Comparison of ENCODE assay signal across 16 cellular contexts in genomic region chr15:44096596-44096995, GRCh38.
DNase-seq lines count a peak whose midpoint lies in the region; TF ChIP-seq lines count a peak whose summit lies in the region.
"Had no signal": no experiment of that assay in that cellular context is flagged by ENCODE, and none has a peak within 500 bp of the region (broad histone marks: within the 10 kb centered on the region; RNA-seq: fewer than 3 reads in every experiment).

No MANE protein-coding gene starts in this region.

- peak overlapping the region; percentile 40 for H3K27ac ChIP-seq in VCaP
- H3K27ac ChIP-seq in substantia nigra (ENCODE audit: low read depth, low read length, poor library complexity, severe bottlenecking) = peak overlapping the region; percentile 78
- H3K27ac ChIP-seq: SJSA1 had no signal

- H3K4me3 ChIP-seq in fibroblast of mammary gland (ENCODE audit: control insufficient read depth, low read depth, low read length) = no peak overlapping the region
- H3K4me3 ChIP-seq: SJSA1 had no signal

- peak; percentile 32 for DNase-seq in HCEC 1CT
- peak; percentile 9 for DNase-seq in fibroblast of mammary gland (ENCODE audit: low read depth)
- DNase-seq in substantia nigra (lab: John Stamatoyannopoulos, UW) = no peak
- DNase-seq in RKO (ENCODE audit: low spot score) = no peak
- no peak for DNase-seq in GM20000 (ENCODE audit: low spot score)
- no peak for DNase-seq in stimulated activated naive CD4-positive, alpha-beta T cell treated with Interleukin-2 at 50 U/mL for 16 hours (lab: John Stamatoyannopoulos, UW)
- DNase-seq: AML-193; GDM1; NCI-H1105 treated with DMSO at 0.1 percent for 48 hours; NCI-H1694 treated with DMSO at 0.1 percent for 48 hours; NCI-H2107; NCI-H510A; NCI-H748 treated with DMSO at 0.1 percent for 48 hours; NK-92 treated with Interleukin-12 subunit alpha and Interleukin-12 subunit beta, amount 100 ng/mL, for 24 hours had no signal

- TF ChIP-seq CTCF in VCaP (conservative IDR thresholded peaks at IDR 0.05) (no peak), fibroblast of mammary gland (conservative IDR thresholded peaks at IDR 0.05; ENCODE audit: control insufficient read depth, insufficient read depth, low read depth, low read length) (no peak), GM20000 (IDR thresholded peaks at IDR 0.05; ENCODE audit: extremely low read depth, missing control alignments) (no peak)

Comparison
In these comparisons a context has a peak if more than half of its experiments do, and no peak if none do; other contexts are left out.
1. DNase-seq: peak in HCEC 1CT (single experiment) and fibroblast of mammary gland (single experiment); none in substantia nigra (0 of 49), RKO (single experiment), GM20000 (single experiment) and stimulated activated naive CD4-positive, alpha-beta T cell treated with Interleukin-2 at 50 U/mL for 16 hours (single experiment).